Comparison of ENCODE assay signal across 30 cellular contexts in genomic region chr3:166471074-166471753, GRCh38.
"Had no signal": no experiment of that assay in that cellular context is flagged by ENCODE, and none has a peak within 500 bp of the region (broad histone marks: within the 10 kb centered on the region; RNA-seq: fewer than 3 reads in every experiment).

No MANE protein-coding gene starts in this region.

- H3K27me3 ChIP-seq: cardiac muscle cell, colonic mucosa, gastrocnemius medialis, ovary, right atrium auricular region, stomach, thyroid gland, upper lobe of left lung, vagina had no signal

- ATAC-seq: activated CD4-positive, alpha-beta T cell treated with anti-CD3 and anti-CD28 coated beads for 36 hours; activated CD8-positive, alpha-beta memory T cell treated with anti-CD3 and anti-CD28 coated beads, Interleukin-2, amount 10 ng/mL, durations not matched to agents 7 days and 5 days; activated CD8-positive, alpha-beta T cell treated with anti-CD3 and anti-CD28 coated beads, Interleukin-2, amount 10 ng/mL, durations not matched to agents 7 days and 5 days; activated naive CD4-positive, alpha-beta T cell treated with anti-CD3 and anti-CD28 coated beads, Interleukin-2, amount 50 U/mL, for 72 hours; activated T-cell treated with anti-CD3 and anti-CD28 coated beads, Interleukin-2, amount 50 U/mL, for 72 hours; gastrocnemius medialis; left ventricle myocardium superior; psoas muscle; stimulated activated memory B cell treated with anti-CD40 and anti-IgM and Interleukin-4, amounts not matched to agents 10 μg/mL and 1 μg/mL and 100 μg/mL, for 72 hours had no signal

- DNase-seq: activated CD4-positive, alpha-beta T cell treated with anti-CD3 and anti-CD28 coated beads for 36 hours; activated CD4-positive, CD25-positive, alpha-beta regulatory T cell; activated CD8-positive, alpha-beta memory T cell treated with anti-CD3 and anti-CD28 coated beads, Interleukin-2, amount 10 ng/mL, durations not matched to agents 7 days and 5 days; activated CD8-positive, alpha-beta T cell treated with anti-CD3 and anti-CD28 coated beads, Interleukin-2, amount 10 ng/mL, durations not matched to agents 7 days and 5 days; activated naive CD4-positive, alpha-beta T cell; activated T-cell treated with anti-CD3 and anti-CD28 coated beads for 4 hours; activated T-cell treated with anti-CD3 and anti-CD28 coated beads, Interleukin-2, amount 50 U/mL, for 72 hours; anterior cingulate cortex; cerebellar nuclear complex; colonic mucosa; effector CD8-positive, alpha-beta T cell; gastrocnemius medialis; glutamatergic neuron; left ventricle myocardium superior; nephron progenitor cell; ovary; psoas muscle; stimulated activated CD4-positive, alpha-beta T cell treated with anti-CD3 and anti-CD28 coated beads, Interleukin-1b, Interleukin-23, amount 100 ng/mL, for 48 hours; stimulated activated CD4-positive, alpha-beta T cell treated with anti-CD3 and anti-CD28 coated beads, Interleukin-4, amount 100 ng/mL, for 4 hours; stimulated activated CD8-positive, alpha-beta memory T cell treated with anti-CD3 and anti-CD28 coated beads, Interleukin-4, amount 100 ng/mL, for 48 hours; stomach; thyroid gland; upper lobe of left lung had no signal

- H3K4me1 ChIP-seq: colonic mucosa, gastrocnemius medialis, psoas muscle, right atrium auricular region, stomach, thyroid gland, upper lobe of left lung, vagina had no signal

- H3K27ac ChIP-seq: cardiac muscle cell, colonic mucosa, epithelial cell of prostate, gastrocnemius medialis, ovary, psoas muscle, right atrium auricular region, stomach, thyroid gland, upper lobe of left lung, vagina had no signal

- H3K4me3 ChIP-seq: cardiac muscle cell, colonic mucosa, gastrocnemius medialis, ovary, psoas muscle, right atrium auricular region, smooth muscle cell, stomach, thyroid gland, upper lobe of left lung, vagina had no signal

- H3K9me3 ChIP-seq: colonic mucosa, gastrocnemius medialis, ovary, psoas muscle, right atrium auricular region, stomach, thyroid gland, upper lobe of left lung, vagina had no signal

- H3K36me3 ChIP-seq: cardiac muscle cell, colonic mucosa, gastrocnemius medialis, ovary, right atrium auricular region, stomach, thyroid gland, upper lobe of left lung, vagina had no signal
